1 cellular context compared by ENCODE assay signal in the genomic region with DNA sequence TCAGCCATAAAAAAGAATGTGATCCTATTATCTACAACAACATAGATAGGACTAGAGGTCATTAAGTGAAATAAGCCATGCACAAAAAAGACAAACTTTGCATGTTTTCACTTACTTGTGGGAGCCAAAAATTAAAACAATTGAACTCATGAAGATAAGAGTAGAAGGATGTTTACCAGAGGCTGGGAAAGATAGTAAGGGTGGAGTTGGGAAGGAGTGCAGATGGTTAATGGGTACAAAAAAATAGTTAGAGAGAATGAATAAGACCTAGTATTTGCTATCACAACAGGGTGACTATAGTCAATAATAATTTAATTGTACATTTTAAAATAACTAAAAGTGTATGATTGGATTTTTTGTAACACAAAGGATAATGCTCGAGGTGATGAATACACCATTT.
A peak's percentile ranks its signal among the peaks of the same experiment; 100 is the strongest.
TF ChIP-seq lines count a peak whose summit lies in the region.

No MANE protein-coding gene starts in this region.

TF ChIP-seq in K562, 482 proteins besides CTCF, POLR2A, EP300 and RAD21:
- 0 out of 2 replicates have a peak, but pooled peaks have one; percentile 54 for TF ChIP-seq ADNP (tag; IDR thresholded peaks at IDR 0.05)
- no peak for TF ChIP-seq ZNF146 (CRISPR knock-in tag; IDR thresholded peaks at IDR 0.05; ENCODE audit: unreplicated experiment)
- TF ChIP-seq GATAD2B (IDR thresholded peaks at IDR 0.05; ENCODE audit: borderline replicate concordance): no peak
- peak; percentile 76 for TF ChIP-seq SOX6 (IDR thresholded peaks at IDR 0.05)
- no peak for TF ChIP-seq TEAD4 (IDR thresholded peaks at IDR 0.05; ENCODE audit: low read length)
- no peak for TF ChIP-seq TEAD4 (CRISPR knock-in tag; IDR thresholded peaks at IDR 0.05; ENCODE audit: borderline replicate concordance)
- TF ChIP-seq FOXK2 (conservative IDR thresholded peaks at IDR 0.05 in 1 of 2, IDR thresholded peaks at IDR 0.05 in 1 of 2; ENCODE audit: low read depth in 2 of 2): peak in 1 of 2 experiments; percentile 19; a peak in 1 of 4 replicates
- TF ChIP-seq, protein P1, sequence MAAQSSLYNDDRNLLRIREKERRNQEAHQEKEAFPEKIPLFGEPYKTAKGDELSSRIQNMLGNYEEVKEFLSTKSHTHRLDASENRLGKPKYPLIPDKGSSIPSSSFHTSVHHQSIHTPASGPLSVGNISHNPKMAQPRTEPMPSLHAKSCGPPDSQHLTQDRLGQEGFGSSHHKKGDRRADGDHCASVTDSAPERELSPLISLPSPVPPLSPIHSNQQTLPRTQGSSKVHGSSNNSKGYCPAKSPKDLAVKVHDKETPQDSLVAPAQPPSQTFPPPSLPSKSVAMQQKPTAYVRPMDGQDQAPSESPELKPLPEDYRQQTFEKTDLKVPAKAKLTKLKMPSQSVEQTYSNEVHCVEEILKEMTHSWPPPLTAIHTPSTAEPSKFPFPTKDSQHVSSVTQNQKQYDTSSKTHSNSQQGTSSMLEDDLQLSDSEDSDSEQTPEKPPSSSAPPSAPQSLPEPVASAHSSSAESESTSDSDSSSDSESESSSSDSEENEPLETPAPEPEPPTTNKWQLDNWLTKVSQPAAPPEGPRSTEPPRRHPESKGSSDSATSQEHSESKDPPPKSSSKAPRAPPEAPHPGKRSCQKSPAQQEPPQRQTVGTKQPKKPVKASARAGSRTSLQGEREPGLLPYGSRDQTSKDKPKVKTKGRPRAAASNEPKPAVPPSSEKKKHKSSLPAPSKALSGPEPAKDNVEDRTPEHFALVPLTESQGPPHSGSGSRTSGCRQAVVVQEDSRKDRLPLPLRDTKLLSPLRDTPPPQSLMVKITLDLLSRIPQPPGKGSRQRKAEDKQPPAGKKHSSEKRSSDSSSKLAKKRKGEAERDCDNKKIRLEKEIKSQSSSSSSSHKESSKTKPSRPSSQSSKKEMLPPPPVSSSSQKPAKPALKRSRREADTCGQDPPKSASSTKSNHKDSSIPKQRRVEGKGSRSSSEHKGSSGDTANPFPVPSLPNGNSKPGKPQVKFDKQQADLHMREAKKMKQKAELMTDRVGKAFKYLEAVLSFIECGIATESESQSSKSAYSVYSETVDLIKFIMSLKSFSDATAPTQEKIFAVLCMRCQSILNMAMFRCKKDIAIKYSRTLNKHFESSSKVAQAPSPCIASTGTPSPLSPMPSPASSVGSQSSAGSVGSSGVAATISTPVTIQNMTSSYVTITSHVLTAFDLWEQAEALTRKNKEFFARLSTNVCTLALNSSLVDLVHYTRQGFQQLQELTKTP (IDR thresholded peaks at IDR 0.05; ENCODE audit: low read depth in 1 of 2, partially characterized antibody in 2 of 2): no peak
- TF ChIP-seq MECOM (CRISPR knock-in tag; IDR thresholded peaks at IDR 0.05): no peak
- TF ChIP-seq PRPF4 (IDR thresholded peaks at IDR 0.05; ENCODE audit: insufficient read depth, low read depth, low read length, poor library complexity, severe bottlenecking): no peak
- TF ChIP-seq RNF219 (CRISPR knock-in tag; IDR thresholded peaks at IDR 0.05): no peak
- TF ChIP-seq, protein P2, sequence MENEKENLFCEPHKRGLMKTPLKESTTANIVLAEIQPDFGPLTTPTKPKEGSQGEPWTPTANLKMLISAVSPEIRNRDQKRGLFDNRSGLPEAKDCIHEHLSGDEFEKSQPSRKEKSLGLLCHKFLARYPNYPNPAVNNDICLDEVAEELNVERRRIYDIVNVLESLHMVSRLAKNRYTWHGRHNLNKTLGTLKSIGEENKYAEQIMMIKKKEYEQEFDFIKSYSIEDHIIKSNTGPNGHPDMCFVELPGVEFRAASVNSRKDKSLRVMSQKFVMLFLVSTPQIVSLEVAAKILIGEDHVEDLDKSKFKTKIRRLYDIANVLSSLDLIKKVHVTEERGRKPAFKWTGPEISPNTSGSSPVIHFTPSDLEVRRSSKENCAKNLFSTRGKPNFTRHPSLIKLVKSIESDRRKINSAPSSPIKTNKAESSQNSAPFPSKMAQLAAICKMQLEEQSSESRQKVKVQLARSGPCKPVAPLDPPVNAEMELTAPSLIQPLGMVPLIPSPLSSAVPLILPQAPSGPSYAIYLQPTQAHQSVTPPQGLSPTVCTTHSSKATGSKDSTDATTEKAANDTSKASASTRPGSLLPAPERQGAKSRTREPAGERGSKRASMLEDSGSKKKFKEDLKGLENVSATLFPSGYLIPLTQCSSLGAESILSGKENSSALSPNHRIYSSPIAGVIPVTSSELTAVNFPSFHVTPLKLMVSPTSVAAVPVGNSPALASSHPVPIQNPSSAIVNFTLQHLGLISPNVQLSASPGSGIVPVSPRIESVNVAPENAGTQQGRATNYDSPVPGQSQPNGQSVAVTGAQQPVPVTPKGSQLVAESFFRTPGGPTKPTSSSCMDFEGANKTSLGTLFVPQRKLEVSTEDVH (IDR thresholded peaks at IDR 0.05; ENCODE audit: low read depth, partially characterized antibody): no peak
- peak; percentile 55; the same call in 1 of the 2 replicates for TF ChIP-seq ARID1B (IDR thresholded peaks at IDR 0.05)
- TF ChIP-seq CBFA2T3 (IDR thresholded peaks at IDR 0.05): peak; percentile 54
- TF ChIP-seq TAL1 (IDR thresholded peaks at IDR 0.05): peak; percentile 20; the same call in 1 of the 2 replicates
- TF ChIP-seq, protein P3, sequence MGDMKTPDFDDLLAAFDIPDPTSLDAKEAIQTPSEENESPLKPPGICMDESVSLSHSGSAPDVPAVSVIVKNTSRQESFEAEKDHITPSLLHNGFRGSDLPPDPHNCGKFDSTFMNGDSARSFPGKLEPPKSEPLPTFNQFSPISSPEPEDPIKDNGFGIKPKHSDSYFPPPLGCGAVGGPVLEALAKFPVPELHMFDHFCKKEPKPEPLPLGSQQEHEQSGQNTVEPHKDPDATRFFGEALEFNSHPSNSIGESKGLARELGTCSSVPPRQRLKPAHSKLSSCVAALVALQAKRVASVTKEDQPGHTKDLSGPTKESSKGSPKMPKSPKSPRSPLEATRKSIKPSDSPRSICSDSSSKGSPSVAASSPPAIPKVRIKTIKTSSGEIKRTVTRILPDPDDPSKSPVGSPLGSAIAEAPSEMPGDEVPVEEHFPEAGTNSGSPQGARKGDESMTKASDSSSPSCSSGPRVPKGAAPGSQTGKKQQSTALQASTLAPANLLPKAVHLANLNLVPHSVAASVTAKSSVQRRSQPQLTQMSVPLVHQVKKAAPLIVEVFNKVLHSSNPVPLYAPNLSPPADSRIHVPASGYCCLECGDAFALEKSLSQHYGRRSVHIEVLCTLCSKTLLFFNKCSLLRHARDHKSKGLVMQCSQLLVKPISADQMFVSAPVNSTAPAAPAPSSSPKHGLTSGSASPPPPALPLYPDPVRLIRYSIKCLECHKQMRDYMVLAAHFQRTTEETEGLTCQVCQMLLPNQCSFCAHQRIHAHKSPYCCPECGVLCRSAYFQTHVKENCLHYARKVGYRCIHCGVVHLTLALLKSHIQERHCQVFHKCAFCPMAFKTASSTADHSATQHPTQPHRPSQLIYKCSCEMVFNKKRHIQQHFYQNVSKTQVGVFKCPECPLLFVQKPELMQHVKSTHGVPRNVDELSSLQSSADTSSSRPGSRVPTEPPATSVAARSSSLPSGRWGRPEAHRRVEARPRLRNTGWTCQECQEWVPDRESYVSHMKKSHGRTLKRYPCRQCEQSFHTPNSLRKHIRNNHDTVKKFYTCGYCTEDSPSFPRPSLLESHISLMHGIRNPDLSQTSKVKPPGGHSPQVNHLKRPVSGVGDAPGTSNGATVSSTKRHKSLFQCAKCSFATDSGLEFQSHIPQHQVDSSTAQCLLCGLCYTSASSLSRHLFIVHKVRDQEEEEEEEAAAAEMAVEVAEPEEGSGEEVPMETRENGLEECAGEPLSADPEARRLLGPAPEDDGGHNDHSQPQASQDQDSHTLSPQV (IDR thresholded peaks at IDR 0.05): no peak
- no peak for TF ChIP-seq FOXJ3 (CRISPR knock-in tag; IDR thresholded peaks at IDR 0.05)
- no peak for TF ChIP-seq ZNF695 (CRISPR knock-in tag; IDR thresholded peaks at IDR 0.05)
